In the genomic region with DNA sequence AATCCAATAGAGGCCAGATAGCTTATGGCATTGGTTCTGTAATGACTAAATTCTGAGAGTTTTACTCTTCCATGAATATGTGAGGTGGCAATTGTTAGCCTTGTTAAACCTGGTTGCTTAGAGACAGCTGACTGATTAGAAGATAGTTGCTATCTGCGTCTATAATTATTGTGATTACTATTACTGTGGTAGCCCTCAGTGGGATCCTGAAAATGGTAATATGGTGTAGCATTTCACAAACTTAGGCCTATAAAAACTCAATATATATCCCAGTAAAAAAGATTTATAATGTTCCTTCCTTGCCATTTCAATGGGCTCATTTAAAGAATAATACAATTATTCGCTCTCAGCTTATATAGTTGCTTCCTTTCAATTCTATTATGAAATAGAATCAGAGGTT, we compare ENCODE assay signal across 18 cellular contexts.
"Had no signal": no experiment of that assay in that cellular context is flagged by ENCODE, and none has a peak within 500 bp of the region (broad histone marks: within the 10 kb centered on the region; RNA-seq: fewer than 3 reads in every experiment).

No MANE protein-coding gene starts in this region.

- H3K4me3 ChIP-seq: left lung, lower lobe of right lung, spleen, tibial artery, upper lobe of left lung, uterus had no signal

- H3K36me3 ChIP-seq: left lung, lower lobe of right lung, spleen, tibial artery, upper lobe of left lung, uterus had no signal

- H3K4me1 ChIP-seq: foreskin keratinocyte, left lung, lower lobe of right lung, spleen, upper lobe of left lung, uterus had no signal

- H3K27ac ChIP-seq: foreskin keratinocyte, left lung, lower lobe of right lung, spleen, tibial artery, upper lobe of left lung, uterus had no signal

- H3K27me3 ChIP-seq: foreskin keratinocyte, left lung, spleen, tibial artery, upper lobe of left lung, uterus had no signal

- H3K9me3 ChIP-seq: left lung, lower lobe of right lung, tibial artery, upper lobe of left lung, uterus had no signal

- ATAC-seq: foreskin keratinocyte; left lung; lower lobe of right lung; natural killer cell treated with Interleukin-12 subunit alpha and Interleukin-12 subunit beta and Interleukin-15 and Interleukin-18, amount 100 ng/mL, for 72 hours; sciatic nerve; stimulated activated memory B cell treated with anti-CD40 and anti-IgM and Interleukin-4, amounts not matched to agents 10 μg/mL and 1 μg/mL and 100 μg/mL, for 72 hours had no signal

- DNase-seq: effector CD4-positive, alpha-beta T cell; endodermal cell; erythroblast; foreskin keratinocyte; immature natural killer cell; left lung; lower lobe of right lung; posterior cingulate gyrus; spleen; stimulated activated CD4-positive, alpha-beta T cell treated with anti-CD3 and anti-CD28 coated beads, Interleukin-15, amount 100 ng/mL, for 24 hours; stimulated activated CD4-positive, alpha-beta T cell treated with anti-CD3 and anti-CD28 coated beads, Interleukin-1b, Interleukin-23, amount 100 ng/mL, for 48 hours; stimulated activated CD4-positive, alpha-beta T cell treated with anti-CD3 and anti-CD28 coated beads, Interleukin-4, amount 100 ng/mL, for 24 hours; tibial artery; upper lobe of left lung; uterus had no signal
